In the genomic region with DNA sequence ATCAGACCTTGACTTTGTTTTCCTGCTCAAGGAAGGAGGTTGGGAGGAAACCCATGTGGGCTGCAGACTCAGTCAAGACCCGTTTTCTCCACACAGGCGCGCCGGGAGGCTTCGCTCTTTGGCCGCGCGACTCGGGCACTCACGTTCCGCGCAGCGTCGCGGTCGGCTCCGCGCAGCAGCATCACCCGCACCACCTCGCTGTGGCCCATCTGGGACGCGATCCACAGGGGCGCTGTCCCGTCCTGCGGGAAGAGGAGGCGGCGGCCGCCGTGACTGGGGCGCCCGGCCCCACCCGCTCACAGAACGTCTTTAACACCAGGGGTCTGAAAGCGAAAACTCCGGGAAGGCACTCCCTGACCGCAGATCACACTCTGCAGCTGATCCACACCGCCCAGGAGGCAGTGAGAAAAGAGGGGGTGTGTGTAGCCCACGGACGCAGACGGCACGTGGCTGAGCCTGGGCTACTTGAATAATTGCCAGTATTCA, we compare ENCODE assay signal across 8 cellular contexts. TPM values are rescaled to one million over a fixed set of nuclear protein-coding genes. Genes with fewer than 3 reads are reported as not detected.
DNase-seq lines count a peak whose midpoint lies in the region; ATAC-seq, FAIRE-seq and TF ChIP-seq lines count a peak whose summit lies in the region.

No MANE protein-coding gene starts in this region.

- peak; percentile 6 for TF ChIP-seq CTCF in GM06990 (IDR thresholded peaks at IDR 0.05; ENCODE audit: insufficient read depth, low read length, poor library complexity, severe bottlenecking)
- peak in 1 of 3 experiments; percentile 5 for TF ChIP-seq CTCF in ascending aorta (IDR thresholded peaks at IDR 0.05)
- no peak for TF ChIP-seq CTCF in kidney (IDR thresholded peaks at IDR 0.05; ENCODE audit: borderline replicate concordance, extremely low read depth, insufficient read depth)

- no peak overlapping the region for H3K9ac ChIP-seq in kidney (ENCODE audit: low read length in 2 of 2)

- H3K4me3 ChIP-seq in GM06990 (replicated peaks; ENCODE audit: low read depth, low read length) = peak overlapping the region; percentile 43
- peak overlapping the region; percentile 55 to 72 for H3K4me3 ChIP-seq in ascending aorta
- H3K4me3 ChIP-seq in kidney (ENCODE audit: low read length in 2 of 2) = peak overlapping the region; percentile 36 to 58

- H3K27ac ChIP-seq in ascending aorta (peak overlapping the region in 1 of 2 donors; percentile 21), kidney (ENCODE audit: low read depth in 2 of 2, low read length in 2 of 2) (peak overlapping the region; percentile 48 to 49)

- intact Hi-C loops in ascending aorta (cut with DNase I) (no loop called here), kidney (cut with DNase I) (no loop called here)

- H3K36me3 ChIP-seq in GM06990 (ENCODE audit: control insufficient read depth, insufficient read depth, low read length) (no peaks in the 10 kb centered on the region), ascending aorta (no peaks in the 10 kb centered on the region), kidney (ENCODE audit: control insufficient read depth in 1 of 2, insufficient read depth in 2 of 2, low read length in 2 of 2) (no peaks in the 10 kb centered on the region)

- H3K9me3 ChIP-seq in ascending aorta = no peaks in the 10 kb centered on the region
- no peaks in the 10 kb centered on the region for H3K9me3 ChIP-seq in kidney (ENCODE audit: control insufficient read depth in 1 of 2, low read length in 2 of 2)

- DNase-seq in GM06990 (ENCODE audit: extremely low read depth, insufficient read length) (peak; percentile 65), ascending aorta (ENCODE audit: low spot score in 2 of 2) (no peak), kidney (no peak), NCI-H446 treated with DMSO at 0.1 percent for 48 hours (lab: John Stamatoyannopoulos, UW) (no peak), COLO668 (lab: John Stamatoyannopoulos, UW; ENCODE audit: unreplicated experiment) (no peak), putamen (ENCODE audit: low spot score) (no peak)
- peak; percentile 25 for DNase-seq in stimulated activated naive CD8-positive, alpha-beta T cell treated with anti-CD3 and anti-CD28 coated beads, Interleukin-15, Interleukin-2, amounts not matched to agents 100 U/mL and 50 U/mL, for 24 hours

- H3K4me1 ChIP-seq in ascending aorta (peaks cover 0 to 4% of the 10 kb centered on the region in 2 donors), kidney (ENCODE audit: control insufficient read depth in 1 of 2, insufficient read depth in 1 of 2, low read depth in 1 of 2, low read length in 2 of 2) (peaks cover 5 to 11% of the 10 kb centered on the region in 2 donors)

- no peak for FAIRE-seq in kidney (lab: Jason Lieb, UNC)

- H3K27me3 ChIP-seq in GM06990 (replicated peaks; ENCODE audit: control insufficient read depth, insufficient read depth, low read length) (no peaks in the 10 kb centered on the region), ascending aorta (no peaks in the 10 kb centered on the region)

- ATAC-seq in HG02759 (IDR thresholded peaks at IDR 0.05; ENCODE audit: unreplicated experiment) = peak; percentile 27
- ATAC-seq in stimulated activated naive CD8-positive, alpha-beta T cell treated with anti-CD3 and anti-CD28 coated beads, Interleukin-15, Interleukin-2, amounts not matched to agents 100 U/mL and 50 U/mL, for 24 hours = peak; percentile 44

RNA-seq across cellular contexts. Expression of a gene that starts 33.1 kb away (rescaled TPM):
- total RNA-seq in ascending aorta (21.6 TPM), kidney (50.2 TPM)
- 16.0 TPM for polyA plus RNA-seq in kidney (ENCODE audit: insufficient read depth, low read depth, low replicate concordance)

RNA-seq across cellular contexts. Expression of a gene that starts 43.3 kb away (rescaled TPM):
- 118 TPM for total RNA-seq in ascending aorta
- total RNA-seq in kidney = 4.9 TPM
- polyA plus RNA-seq in kidney (ENCODE audit: insufficient read depth, low read depth, low replicate concordance) = 5.2 TPM

Comparison
In these comparisons a context has a peak if more than half of its experiments do, and no peak if none do; other contexts are left out.
1. DNase-seq: peak in GM06990 (single experiment) and stimulated activated naive CD8-positive, alpha-beta T cell treated with anti-CD3 and anti-CD28 coated beads, Interleukin-15, Interleukin-2, amounts not matched to agents 100 U/mL and 50 U/mL, for 24 hours (single experiment); none in ascending aorta (0 of 2), kidney (single experiment), NCI-H446 treated with DMSO at 0.1 percent for 48 hours (single experiment), COLO668 (single experiment) and putamen (single experiment).
2. RNA of a gene that starts 43.3 kb away (total RNA-seq): 118 TPM in ascending aorta (single experiment); 4.9 TPM in kidney (single experiment); every median in the first group is over 10 times any median in the second.
3. Peak in every context shown above with its lines, with median percentiles within 50 percentile points of each other: H3K4me3 ChIP-seq.